Comparison of ENCODE assay signal across 8 cellular contexts in genomic region chr7:139915864-139916716, GRCh38.
A peak's percentile ranks its signal among the peaks of the same experiment; 100 is the strongest.
DNase-seq lines count a peak whose midpoint lies in the region; ATAC-seq and TF ChIP-seq lines count a peak whose summit lies in the region.

No MANE protein-coding gene starts in this region.

- H3K36me3 ChIP-seq in KMS-11 (ENCODE audit: insufficient read depth) (no peaks in the 10 kb centered on the region), neuronal stem cell (replicated peaks in 1 of 2; ENCODE audit: control insufficient read depth in 2 of 2, insufficient read depth in 2 of 2, low read length in 2 of 2) (no peaks in the 10 kb centered on the region), upper lobe of right lung (no peaks in the 10 kb centered on the region), WERI-Rb-1 (no peaks in the 10 kb centered on the region)

- no peak overlapping the region for H2BK120ac ChIP-seq in neuronal stem cell (ENCODE audit: low read depth, low read length)

- H2BK15ac ChIP-seq in neuronal stem cell (ENCODE audit: low read length), result no peak overlapping the region

- H3K4me2 ChIP-seq in KMS-11 (peak overlapping the region; percentile 72), neuronal stem cell (ENCODE audit: insufficient read depth, low read length, poor library complexity, severe bottlenecking) (no peak overlapping the region)

- H3K4me1 ChIP-seq in KMS-11 (ENCODE audit: low read depth, poor library complexity, severe bottlenecking) (peaks cover 58% of the 10 kb centered on the region), neuronal stem cell (ENCODE audit: control insufficient read depth in 2 of 2, insufficient read depth in 1 of 2, low read depth in 1 of 2, low read length in 2 of 2) (no peaks in the 10 kb centered on the region), upper lobe of right lung (peaks cover 18% of the 10 kb centered on the region)

- H3K9me3 ChIP-seq in neuronal stem cell (replicated peaks in 1 of 2; ENCODE audit: control insufficient read depth in 2 of 2, insufficient read depth in 1 of 2, low read depth in 1 of 2, low read length in 2 of 2) (no peaks in the 10 kb centered on the region), upper lobe of right lung (no peaks in the 10 kb centered on the region), WERI-Rb-1 (ENCODE audit: severe bottlenecking) (peaks cover 4% of the 10 kb centered on the region)

- peak; percentile 98 for DNase-seq in EH (ENCODE audit: low read depth)
- DNase-seq in activated CD4-positive, alpha-beta T cell treated with anti-CD3 and anti-CD28 coated beads for 24 hours (ENCODE audit: low read depth in 2 of 2), result peak; percentile 44 to 60
- DNase-seq in dermis blood vessel endothelial cell, result peak; percentile 93
- no peak for DNase-seq in neuronal stem cell (ENCODE audit: low spot score)
- no peak for DNase-seq in upper lobe of right lung
- DNase-seq in WERI-Rb-1, result no peak

- intact Hi-C loops in upper lobe of right lung (cut with DNase I), result no loop called here

- TF ChIP-seq CTCF in KMS-11 (conservative IDR thresholded peaks at IDR 0.05; ENCODE audit: low read depth, low read length), result no peak
- no peak for TF ChIP-seq CTCF in upper lobe of right lung (IDR thresholded peaks at IDR 0.05)
- no peak for TF ChIP-seq CTCF in WERI-Rb-1 (IDR thresholded peaks at IDR 0.05; ENCODE audit: low read depth, low read length)

- H3K4me3 ChIP-seq in KMS-11 (IDR thresholded peaks at IDR 0.05; ENCODE audit: insufficient read depth, low read depth, low read length) (no peak overlapping the region), neuronal stem cell (ENCODE audit: low read length in 2 of 2) (no peak overlapping the region), upper lobe of right lung (no peak overlapping the region), WERI-Rb-1 (ENCODE audit: low read depth, low read length) (no peak overlapping the region)

- H3K27ac ChIP-seq in KMS-11 (peak overlapping the region; percentile 84), neuronal stem cell (replicated peaks; ENCODE audit: low read length) (no peak overlapping the region), upper lobe of right lung (no peak overlapping the region), WERI-Rb-1 (no peak overlapping the region)

- no peak overlapping the region for H2BK12ac ChIP-seq in neuronal stem cell (ENCODE audit: low read length)

- no peak overlapping the region for H4K8ac ChIP-seq in neuronal stem cell (ENCODE audit: low read depth, low read length)

- ATAC-seq in GM21737 (IDR thresholded peaks at IDR 0.05; ENCODE audit: unreplicated experiment) (peak; percentile 84), upper lobe of right lung (peak; percentile 75)

- H3K79me2 ChIP-seq in KMS-11 (ENCODE audit: insufficient read depth, low read depth), result no peaks in the 10 kb centered on the region

- no peak overlapping the region for H2AK5ac ChIP-seq in neuronal stem cell (ENCODE audit: low read depth, low read length)

- no peaks in the 10 kb centered on the region for H4K20me1 ChIP-seq in KMS-11 (ENCODE audit: insufficient read depth)

- WGBS in neuronal stem cell (ENCODE audit: extremely low coverage in 2 of 2, insufficient read length in 2 of 2, insufficient replicate concordance in 1 of 2), 2 donors, result no CpG with 5 or more reads among the region's 10 CpGs

- no peak overlapping the region for H3K4ac ChIP-seq in neuronal stem cell (ENCODE audit: low read length)

- peak overlapping the region; percentile 58 for H2AFZ ChIP-seq in KMS-11 (ENCODE audit: low read depth)
- H2AFZ ChIP-seq in neuronal stem cell (ENCODE audit: low read length), result no peak overlapping the region

- no peak overlapping the region for H3K14ac ChIP-seq in neuronal stem cell (ENCODE audit: low read length)

- no peak overlapping the region for H4K91ac ChIP-seq in neuronal stem cell (ENCODE audit: low read depth, low read length, poor library complexity)

- peak overlapping the region; percentile 32 for H3K18ac ChIP-seq in neuronal stem cell (ENCODE audit: low read length)

- H3K23ac ChIP-seq in neuronal stem cell (ENCODE audit: low read depth, low read length, poor library complexity), result no peak overlapping the region

- H3K9ac ChIP-seq in KMS-11 (peak overlapping the region; percentile 46; the same call in 1 of the 2 replicates), neuronal stem cell (ENCODE audit: low read depth, low read length, poor library complexity) (no peak overlapping the region)

- no peaks in the 10 kb centered on the region for H3K79me1 ChIP-seq in neuronal stem cell (ENCODE audit: low read depth, low read length)

- no peaks in the 10 kb centered on the region for H3K27me3 ChIP-seq in KMS-11 (ENCODE audit: insufficient read depth, low read depth)
- peaks cover 0 to 6% (median 0%) of the 10 kb centered on the region in 3 experiments for H3K27me3 ChIP-seq in neuronal stem cell (ENCODE audit: control insufficient read depth in 3 of 3, insufficient read depth in 3 of 3, low read depth in 1 of 3, low read length in 3 of 3)
- H3K27me3 ChIP-seq in upper lobe of right lung, result no peaks in the 10 kb centered on the region
- H3K27me3 ChIP-seq in WERI-Rb-1 (ENCODE audit: insufficient read depth, low read depth, severe bottlenecking), result no peaks in the 10 kb centered on the region

- no peak overlapping the region for H2BK5ac ChIP-seq in neuronal stem cell (ENCODE audit: low read length)

Comparison
In these comparisons a context has a peak if more than half of its experiments do, and no peak if none do; other contexts are left out.
1. DNase-seq: peak in EH (single experiment), activated CD4-positive, alpha-beta T cell treated with anti-CD3 and anti-CD28 coated beads for 24 hours (2 of 2) and dermis blood vessel endothelial cell (single experiment); none in neuronal stem cell (single experiment), upper lobe of right lung (single experiment) and WERI-Rb-1 (single experiment).